27 cellular contexts compared by ENCODE assay signal in the genomic region with DNA sequence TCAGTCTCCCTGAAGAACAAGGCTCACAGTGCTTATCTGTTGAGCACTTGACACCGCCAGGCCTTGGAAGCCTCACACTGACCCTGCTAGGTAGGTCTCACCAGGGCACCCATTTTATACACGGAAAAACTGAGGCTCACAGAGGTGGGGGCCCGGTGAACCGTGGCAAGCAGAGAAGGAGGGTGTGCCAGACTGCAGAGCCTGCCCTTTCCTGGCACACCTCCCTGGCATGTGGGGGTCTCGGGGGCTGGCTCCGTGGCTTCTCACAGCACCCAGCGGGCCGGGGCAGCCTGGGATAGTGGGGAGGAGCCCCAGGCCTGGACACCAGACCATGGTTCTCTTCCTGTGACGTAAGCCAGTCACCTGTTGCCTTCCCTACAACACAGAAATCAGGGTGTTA.
"Had no signal": no experiment of that assay in that cellular context is flagged by ENCODE, and none has a peak within 500 bp of the region (broad histone marks: within the 10 kb centered on the region; RNA-seq: fewer than 3 reads in every experiment).

No MANE protein-coding gene starts in this region.

- H3K36me3 Mint-ChIP-seq: activated CD4-positive, alpha-beta memory T cell treated with anti-CD3 and anti-CD28 coated beads for 36 hours; brain had no signal

- H3K9ac ChIP-seq: KMS-11, SK-N-SH had no signal

- H3K36me3 ChIP-seq: SJCRH30 had no signal

- H3K4me2 ChIP-seq: KMS-11, SK-N-SH had no signal

- H3K27me3 Mint-ChIP-seq: activated CD4-positive, alpha-beta memory T cell treated with anti-CD3 and anti-CD28 coated beads for 36 hours; activated CD4-positive, alpha-beta T cell treated with anti-CD3 and anti-CD28 coated beads, Interleukin-2, amount 10 ng/mL, durations not matched to agents 7 days and 5 days; activated naive CD4-positive, alpha-beta T cell treated with anti-CD3 and anti-CD28 coated beads, Interleukin-2, amount 50 U/mL, for 24 hours; activated naive CD8-positive, alpha-beta T cell treated with anti-CD3 and anti-CD28 coated beads, Interleukin-2, amount 50 U/mL, for 24 hours had no signal

- H3K9me3 Mint-ChIP-seq: activated naive CD4-positive, alpha-beta T cell treated with anti-CD3 and anti-CD28 coated beads, Interleukin-2, amount 50 U/mL, for 24 hours had no signal

- H3K27ac Mint-ChIP-seq: activated CD4-positive, alpha-beta memory T cell treated with anti-CD3 and anti-CD28 coated beads for 36 hours; activated CD4-positive, alpha-beta T cell treated with anti-CD3 and anti-CD28 coated beads, Interleukin-2, amount 10 ng/mL, durations not matched to agents 7 days and 5 days; activated naive CD8-positive, alpha-beta T cell treated with anti-CD3 and anti-CD28 coated beads, Interleukin-2, amount 50 U/mL, for 24 hours; brain had no signal

- DNase-seq: activated CD4-positive, alpha-beta memory T cell treated with anti-CD3 and anti-CD28 coated beads for 36 hours; activated CD4-positive, alpha-beta T cell treated with anti-CD3 and anti-CD28 coated beads, Interleukin-2, amount 10 ng/mL, durations not matched to agents 7 days and 5 days; activated CD4-positive, CD25-positive, alpha-beta regulatory T cell; activated CD8-positive, alpha-beta memory T cell treated with anti-CD3 and anti-CD28 coated beads, Interleukin-2, amount 50 U/mL, for 4 hours; activated naive CD8-positive, alpha-beta T cell treated with anti-CD3 and anti-CD28 coated beads, Interleukin-2, amount 50 U/mL, for 24 hours; activated T-cell treated with anti-CD3 and anti-CD28 coated beads, Interleukin-2, amount 50 U/mL, for 1 hour; amygdala; NCI-H1092; NCI-H1417; NCI-H1694; NCI-H2029; NCI-H2107; NCI-H2171 treated with DMSO at 0.1 percent for 48 hours; NCI-H226; NCI-H526 treated with DMSO at 0.1 percent for 48 hours; NCI-H82; RPMI8226; SJCRH30; SK-N-SH; T-helper 1 cell had no signal

- H3K27me3 ChIP-seq: SJCRH30 had no signal

- H3K4me1 ChIP-seq: SJCRH30 had no signal

- H3K27ac ChIP-seq: KMS-11, SJCRH30, VCaP had no signal

- ATAC-seq: activated naive CD8-positive, alpha-beta T cell treated with anti-CD3 and anti-CD28 coated beads, Interleukin-2, amount 50 U/mL, for 24 hours; Panc1; Right ventricle myocardium inferior had no signal

- H3K9me3 ChIP-seq: SJCRH30, SK-N-SH had no signal

- H3K4me3 Mint-ChIP-seq: activated CD4-positive, alpha-beta memory T cell treated with anti-CD3 and anti-CD28 coated beads for 36 hours; activated CD4-positive, alpha-beta T cell treated with anti-CD3 and anti-CD28 coated beads, Interleukin-2, amount 10 ng/mL, durations not matched to agents 7 days and 5 days; activated naive CD4-positive, alpha-beta T cell treated with anti-CD3 and anti-CD28 coated beads, Interleukin-2, amount 50 U/mL, for 24 hours; activated naive CD8-positive, alpha-beta T cell treated with anti-CD3 and anti-CD28 coated beads, Interleukin-2, amount 50 U/mL, for 24 hours; brain had no signal

- FAIRE-seq: astrocyte had no signal

- H3K4me3 ChIP-seq: SJCRH30 had no signal
